2 cellular contexts compared by ENCODE assay signal in the genomic region with DNA sequence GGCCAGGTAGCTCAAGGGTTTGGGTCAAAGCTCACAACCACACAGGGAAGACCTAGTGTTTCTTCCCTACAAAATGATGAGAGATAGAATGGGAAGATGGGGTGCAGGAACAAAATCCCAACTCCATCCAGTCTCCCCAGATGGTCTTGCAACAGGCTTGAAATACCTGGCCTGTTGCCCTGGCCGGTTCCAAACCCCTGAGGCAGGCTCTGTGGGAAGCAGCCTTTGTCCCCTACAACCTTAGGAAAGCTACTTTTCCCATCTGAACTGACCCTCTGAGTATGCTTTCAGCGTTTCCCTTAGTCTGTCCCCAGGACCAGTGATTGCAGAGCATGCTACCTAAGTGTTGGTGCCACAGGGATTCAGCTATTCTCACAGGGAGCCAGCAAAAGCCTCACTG.
TF ChIP-seq lines count a peak whose summit lies in the region.

No MANE protein-coding gene starts in this region.

TF ChIP-seq in A549, 52 proteins besides CTCF, POLR2A, EP300 and RAD21 (continued from another document):
- no peak for TF ChIP-seq RFX5 (IDR thresholded peaks at IDR 0.05)
- no peak for TF ChIP-seq POLR2AphosphoS2 (conservative IDR thresholded peaks at IDR 0.05; ENCODE audit: low read length)

TF ChIP-seq in HCT116, 20 proteins besides CTCF, POLR2A, EP300 and RAD21 (continued from another document):
- TF ChIP-seq, protein P1, sequence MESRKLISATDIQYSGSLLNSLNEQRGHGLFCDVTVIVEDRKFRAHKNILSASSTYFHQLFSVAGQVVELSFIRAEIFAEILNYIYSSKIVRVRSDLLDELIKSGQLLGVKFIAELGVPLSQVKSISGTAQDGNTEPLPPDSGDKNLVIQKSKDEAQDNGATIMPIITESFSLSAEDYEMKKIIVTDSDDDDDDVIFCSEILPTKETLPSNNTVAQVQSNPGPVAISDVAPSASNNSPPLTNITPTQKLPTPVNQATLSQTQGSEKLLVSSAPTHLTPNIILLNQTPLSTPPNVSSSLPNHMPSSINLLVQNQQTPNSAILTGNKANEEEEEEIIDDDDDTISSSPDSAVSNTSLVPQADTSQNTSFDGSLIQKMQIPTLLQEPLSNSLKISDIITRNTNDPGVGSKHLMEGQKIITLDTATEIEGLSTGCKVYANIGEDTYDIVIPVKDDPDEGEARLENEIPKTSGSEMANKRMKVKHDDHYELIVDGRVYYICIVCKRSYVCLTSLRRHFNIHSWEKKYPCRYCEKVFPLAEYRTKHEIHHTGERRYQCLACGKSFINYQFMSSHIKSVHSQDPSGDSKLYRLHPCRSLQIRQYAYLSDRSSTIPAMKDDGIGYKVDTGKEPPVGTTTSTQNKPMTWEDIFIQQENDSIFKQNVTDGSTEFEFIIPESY (IDR thresholded peaks at IDR 0.05; ENCODE audit: extremely low read depth, insufficient replicate concordance, low read length) = no peak
- TF ChIP-seq, protein P2, sequence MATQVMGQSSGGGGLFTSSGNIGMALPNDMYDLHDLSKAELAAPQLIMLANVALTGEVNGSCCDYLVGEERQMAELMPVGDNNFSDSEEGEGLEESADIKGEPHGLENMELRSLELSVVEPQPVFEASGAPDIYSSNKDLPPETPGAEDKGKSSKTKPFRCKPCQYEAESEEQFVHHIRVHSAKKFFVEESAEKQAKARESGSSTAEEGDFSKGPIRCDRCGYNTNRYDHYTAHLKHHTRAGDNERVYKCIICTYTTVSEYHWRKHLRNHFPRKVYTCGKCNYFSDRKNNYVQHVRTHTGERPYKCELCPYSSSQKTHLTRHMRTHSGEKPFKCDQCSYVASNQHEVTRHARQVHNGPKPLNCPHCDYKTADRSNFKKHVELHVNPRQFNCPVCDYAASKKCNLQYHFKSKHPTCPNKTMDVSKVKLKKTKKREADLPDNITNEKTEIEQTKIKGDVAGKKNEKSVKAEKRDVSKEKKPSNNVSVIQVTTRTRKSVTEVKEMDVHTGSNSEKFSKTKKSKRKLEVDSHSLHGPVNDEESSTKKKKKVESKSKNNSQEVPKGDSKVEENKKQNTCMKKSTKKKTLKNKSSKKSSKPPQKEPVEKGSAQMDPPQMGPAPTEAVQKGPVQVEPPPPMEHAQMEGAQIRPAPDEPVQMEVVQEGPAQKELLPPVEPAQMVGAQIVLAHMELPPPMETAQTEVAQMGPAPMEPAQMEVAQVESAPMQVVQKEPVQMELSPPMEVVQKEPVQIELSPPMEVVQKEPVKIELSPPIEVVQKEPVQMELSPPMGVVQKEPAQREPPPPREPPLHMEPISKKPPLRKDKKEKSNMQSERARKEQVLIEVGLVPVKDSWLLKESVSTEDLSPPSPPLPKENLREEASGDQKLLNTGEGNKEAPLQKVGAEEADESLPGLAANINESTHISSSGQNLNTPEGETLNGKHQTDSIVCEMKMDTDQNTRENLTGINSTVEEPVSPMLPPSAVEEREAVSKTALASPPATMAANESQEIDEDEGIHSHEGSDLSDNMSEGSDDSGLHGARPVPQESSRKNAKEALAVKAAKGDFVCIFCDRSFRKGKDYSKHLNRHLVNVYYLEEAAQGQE (IDR thresholded peaks at IDR 0.05; ENCODE audit: low read depth) = no peak
- TF ChIP-seq POLR2AphosphoS5 (IDR thresholded peaks at IDR 0.05; ENCODE audit: low read depth, low read length) (no peak), SRF (IDR thresholded peaks at IDR 0.05; ENCODE audit: low read depth) (no peak), EZH2phosphoT487 (IDR thresholded peaks at IDR 0.05; ENCODE audit: borderline replicate concordance) (no peak), CEBPB (IDR thresholded peaks at IDR 0.05; ENCODE audit: low read depth) (no peak), ELF1 (IDR thresholded peaks at IDR 0.05; ENCODE audit: borderline replicate concordance, low read depth) (no peak), SIN3A (IDR thresholded peaks at IDR 0.05; ENCODE audit: low read depth) (no peak), EGR1 (IDR thresholded peaks at IDR 0.05; ENCODE audit: low read depth) (no peak), SP1 (IDR thresholded peaks at IDR 0.05; ENCODE audit: low read depth) (no peak), TCF7L2 (IDR thresholded peaks at IDR 0.05; ENCODE audit: borderline replicate concordance, extremely low read depth, insufficient read depth, insufficient read length) (no peak), FOSL1 (IDR thresholded peaks at IDR 0.05; ENCODE audit: low read depth) (no peak), YY1 (IDR thresholded peaks at IDR 0.05; ENCODE audit: extremely low read depth, insufficient replicate concordance, low read depth, low read length) (no peak)
- TF ChIP-seq, protein P3, sequence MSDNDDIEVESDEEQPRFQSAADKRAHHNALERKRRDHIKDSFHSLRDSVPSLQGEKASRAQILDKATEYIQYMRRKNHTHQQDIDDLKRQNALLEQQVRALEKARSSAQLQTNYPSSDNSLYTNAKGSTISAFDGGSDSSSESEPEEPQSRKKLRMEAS (IDR thresholded peaks at IDR 0.05) = no peak
